ENCODE assay signal across 9 cellular contexts in the genomic region with DNA sequence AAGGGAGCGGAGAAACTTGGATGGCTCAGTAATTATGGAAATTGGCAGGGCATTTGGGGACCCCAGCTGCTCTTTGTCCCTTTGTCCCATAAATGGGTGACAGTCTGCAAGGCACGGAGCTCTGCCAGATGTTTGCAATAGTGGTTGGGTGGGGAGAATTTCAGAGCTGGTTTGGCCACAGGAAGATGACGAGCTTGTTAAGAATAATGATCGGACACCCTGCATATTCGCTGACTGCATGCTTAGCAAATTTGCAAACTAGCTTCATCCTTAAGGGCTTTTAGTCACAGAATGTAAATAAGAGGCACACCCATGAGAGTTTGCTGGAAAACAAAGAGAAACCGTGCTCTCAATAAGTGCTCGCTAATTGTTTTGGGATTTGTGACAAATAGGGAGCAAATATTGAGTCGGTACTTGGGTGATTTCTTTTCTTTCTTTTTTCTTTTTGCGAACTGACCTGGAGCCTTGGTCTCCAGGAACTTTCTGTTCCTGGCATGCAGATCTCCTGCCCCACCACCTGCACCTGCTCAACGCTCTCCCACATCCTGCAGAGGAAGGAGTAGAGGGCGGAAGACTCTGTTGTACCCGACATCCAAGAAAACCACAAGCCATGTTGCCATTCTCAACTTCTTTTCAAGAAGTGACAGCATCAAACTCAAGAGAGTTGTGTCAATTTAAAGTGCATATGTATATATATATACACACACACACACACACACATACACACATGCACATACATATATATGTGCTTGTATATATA.
A peak's percentile ranks its signal among the peaks of the same experiment; 100 is the strongest.
DNase-seq lines count a peak whose midpoint lies in the region; ATAC-seq, FAIRE-seq and TF ChIP-seq lines count a peak whose summit lies in the region.
"Had no signal": no experiment of that assay in that cellular context is flagged by ENCODE, and none has a peak within 500 bp of the region (broad histone marks: within the 10 kb centered on the region; RNA-seq: fewer than 3 reads in every experiment).

No MANE protein-coding gene starts in this region.

- no peaks in the 10 kb centered on the region for H3K27me3 Mint-ChIP-seq in CD8-positive, alpha-beta memory T cell
- H3K27me3 Mint-ChIP-seq in T-helper 17 cell = no peaks in the 10 kb centered on the region

- no peaks in the 10 kb centered on the region for H3K9me3 ChIP-seq in CD8-positive, alpha-beta memory T cell (ENCODE audit: low read length)
- peaks cover 6% of the 10 kb centered on the region for H3K9me3 ChIP-seq in T-helper 17 cell (ENCODE audit: control insufficient read depth, low read length, poor library complexity, severe bottlenecking)
- peaks cover 2% of the 10 kb centered on the region for H3K9me3 ChIP-seq in keratinocyte (ENCODE audit: control insufficient read depth, low read depth, low read length)

- peaks cover 3 to 11% (median 3%) of the 10 kb centered on the region in 3 donors for H3K36me3 Mint-ChIP-seq in CD8-positive, alpha-beta memory T cell
- H3K36me3 Mint-ChIP-seq in T-helper 17 cell (ENCODE audit: low read depth) = peaks cover 3% of the 10 kb centered on the region

- H3K27ac ChIP-seq in CD8-positive, alpha-beta memory T cell (ENCODE audit: low read depth, low read length) = no peak overlapping the region
- no peak overlapping the region for H3K27ac ChIP-seq in keratinocyte (ENCODE audit: control insufficient read depth, insufficient read depth, low read length)

- peak overlapping the region; percentile 59 for H3K4me2 ChIP-seq in keratinocyte (ENCODE audit: control insufficient read depth, extremely low read depth, insufficient read depth, low read depth, low read length)

- peak overlapping the region; percentile 18 for H3K4me3 ChIP-seq in CD8-positive, alpha-beta memory T cell (ENCODE audit: low read length)
- H3K4me3 ChIP-seq in keratinocyte (ENCODE audit: control insufficient read depth in 2 of 3, extremely low read depth in 1 of 3, insufficient read depth in 2 of 3, low read depth in 1 of 3, low read length in 3 of 3) = peak overlapping the region in 1 of 3 experiments; percentile 56

- no peaks in the 10 kb centered on the region for H3K27me3 ChIP-seq in CD8-positive, alpha-beta memory T cell (ENCODE audit: insufficient read depth, low read length, poor library complexity, severe bottlenecking)
- no peaks in the 10 kb centered on the region for H3K27me3 ChIP-seq in keratinocyte (ENCODE audit: control insufficient read depth, extremely low read depth, insufficient read depth, low read length)

- H3K79me2 ChIP-seq in keratinocyte (ENCODE audit: control insufficient read depth, insufficient read depth, low read length) = no peaks in the 10 kb centered on the region

- TF ChIP-seq POLR2A in GM12892 (IDR thresholded peaks at IDR 0.05; ENCODE audit: low read depth, low read length) = no peak

- no peaks in the 10 kb centered on the region for H4K20me1 ChIP-seq in keratinocyte (ENCODE audit: control insufficient read depth, extremely low read depth, insufficient read depth, low read length)

- DNase-seq in CD8-positive, alpha-beta memory T cell = peak in 2 of 5 donors; percentile 14 to 60
- DNase-seq in GM12892 (ENCODE audit: insufficient read length) (no peak), T-helper 17 cell (no peak), keratinocyte (ENCODE audit: low read depth, low spot score) (no peak), putamen (ENCODE audit: low spot score) (no peak), SW 1271 (lab: John Stamatoyannopoulos, UW) (no peak), nucleus accumbens (lab: John Stamatoyannopoulos, UW) (no peak)
- no peak for DNase-seq in NK-92 treated with Interleukin-12 subunit alpha and Interleukin-12 subunit beta, amount 100 ng/mL, for 24 hours (lab: John Stamatoyannopoulos, UW)

- H3K4me1 ChIP-seq in CD8-positive, alpha-beta memory T cell (ENCODE audit: insufficient read depth, low read length) = peaks cover 33% of the 10 kb centered on the region
- peaks cover 26% of the 10 kb centered on the region for H3K4me1 ChIP-seq in keratinocyte (ENCODE audit: control insufficient read depth, extremely low read depth, insufficient read depth, low read length)

- H3K4me1 Mint-ChIP-seq in CD8-positive, alpha-beta memory T cell = peaks cover 28 to 62% (median 48%) of the 10 kb centered on the region in 3 donors
- peaks cover 36% of the 10 kb centered on the region for H3K4me1 Mint-ChIP-seq in T-helper 17 cell

- no peak for TF ChIP-seq CTCF in keratinocyte (optimal IDR thresholded peaks at IDR 0.05 in 1 of 3, IDR thresholded peaks at IDR 0.05 in 1 of 3, conservative IDR thresholded peaks at IDR 0.05 in 1 of 3; ENCODE audit: extremely low read depth in 1 of 3, insufficient read depth in 2 of 3, low read length in 3 of 3)

- ATAC-seq in T-helper 17 cell = peak; percentile 88
- ATAC-seq: left lobe of liver had no signal

- CTCF ChIA-PET in CD8-positive, alpha-beta memory T cell (lab: Charles Lee) = interaction anchor here (0.8 kb wide), 1 partner anchor 10 kb away, joined by 3 read pairs; no protein-coding TSS in a partner anchor

- peak overlapping the region in 4 of 8 donors; percentile 21 to 63 (median 42) for H3K27ac Mint-ChIP-seq in CD8-positive, alpha-beta memory T cell
- peak overlapping the region; percentile 87 for H3K27ac Mint-ChIP-seq in T-helper 17 cell

- peaks cover 0 to 5% (median 3%) of the 10 kb centered on the region in 5 donors for H3K9me3 Mint-ChIP-seq in CD8-positive, alpha-beta memory T cell

- H3K9me1 ChIP-seq in keratinocyte (ENCODE audit: control insufficient read depth, extremely low read depth, insufficient read depth, low read length) = no peaks in the 10 kb centered on the region

- H3K9ac ChIP-seq in keratinocyte (ENCODE audit: control insufficient read depth, extremely low read depth, insufficient read depth, low read length) = no peak overlapping the region

- H2AFZ ChIP-seq in keratinocyte (ENCODE audit: control insufficient read depth, low read length) = no peak overlapping the region

- no peaks in the 10 kb centered on the region for H3K36me3 ChIP-seq in CD8-positive, alpha-beta memory T cell (ENCODE audit: insufficient read depth, low read length)
- no peaks in the 10 kb centered on the region for H3K36me3 ChIP-seq in keratinocyte (ENCODE audit: control insufficient read depth in 2 of 2, extremely low read depth in 1 of 2, insufficient read depth in 2 of 2, low read length in 2 of 2)

- dilution Hi-C loops in keratinocyte (cut with MboI; ENCODE audit: extremely low pct_ligation_motif_present, low sequenced_read_pairs) = no loop called here

- FAIRE-seq in GM12892 (lab: Jason Lieb, UNC) (peak; percentile 82), keratinocyte (lab: Jason Lieb, UNC) (peak; percentile 78)

- POLR2A ChIA-PET in CD8-positive, alpha-beta memory T cell (lab: Charles Lee) = interaction anchor here (1.0 kb wide), 1 partner anchor 17 kb away, joined by 4 read pairs; no protein-coding TSS in a partner anchor

- peak overlapping the region; percentile 5 to 85 (median 80) for H3K4me3 Mint-ChIP-seq in CD8-positive, alpha-beta memory T cell
- H3K4me3 Mint-ChIP-seq in T-helper 17 cell = peak overlapping the region; percentile 93
